In the genomic region with DNA sequence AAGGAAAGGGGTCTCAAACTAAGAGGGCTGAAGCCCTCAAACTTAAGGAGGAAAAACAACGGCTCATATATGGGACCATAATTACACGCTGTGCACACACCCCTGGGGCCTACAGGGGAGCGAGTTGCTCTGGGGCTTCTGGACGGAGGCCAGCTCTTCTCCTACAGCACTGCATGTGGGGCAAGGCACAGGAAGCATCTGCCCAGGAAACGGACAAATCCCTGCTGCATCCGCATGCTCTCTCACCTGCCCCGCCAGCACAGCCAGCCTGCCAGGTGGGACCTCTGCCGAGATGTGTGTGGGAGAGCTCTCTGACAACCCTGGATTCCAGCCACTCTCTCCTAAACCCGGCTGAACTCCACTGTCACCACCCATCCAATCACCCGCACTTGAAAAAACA, we compare ENCODE assay signal across 11 cellular contexts. TPM values are rescaled to one million over a fixed set of nuclear protein-coding genes. Genes with fewer than 3 reads are reported as not detected.
DNase-seq lines count a peak whose midpoint lies in the region; ATAC-seq, FAIRE-seq and TF ChIP-seq lines count a peak whose summit lies in the region.
"Had no signal": no experiment of that assay in that cellular context is flagged by ENCODE, and none has a peak within 500 bp of the region (broad histone marks: within the 10 kb centered on the region; RNA-seq: fewer than 3 reads in every experiment).

No MANE protein-coding gene starts in this region.

- no peak for ATAC-seq in GM19463 (IDR thresholded peaks at IDR 0.05; ENCODE audit: unreplicated experiment)

- H3K27ac Mint-ChIP-seq in neural progenitor cell, result peak overlapping the region; percentile 91

- no peaks in the 10 kb centered on the region for H3K27me3 ChIP-seq in neural progenitor cell
- H3K27me3 ChIP-seq: Peyer's patch had no signal

- no peak for TF ChIP-seq CTCF in neural progenitor cell (IDR thresholded peaks at IDR 0.05)

- H3K4me3 Mint-ChIP-seq in neural progenitor cell, result peak overlapping the region; percentile 53

- no peaks in the 10 kb centered on the region for H3K9me3 Mint-ChIP-seq in neural progenitor cell

- no peak for FAIRE-seq in H54 (lab: Jason Lieb, UNC)

- H4K20me1 ChIP-seq in neural progenitor cell (ENCODE audit: low read depth), result peaks cover 68% of the 10 kb centered on the region

- peaks cover 23% of the 10 kb centered on the region for H3K4me1 ChIP-seq in neural progenitor cell

- H3F3A ChIP-seq in neural progenitor cell (ENCODE audit: low read depth), result peaks cover 10% of the 10 kb centered on the region

- H3K27me3 Mint-ChIP-seq in neural progenitor cell (ENCODE audit: insufficient read depth, low read depth), result peaks cover 7% of the 10 kb centered on the region

- DNase-seq in H54 (ENCODE audit: insufficient read length, low spot score), result peak; percentile 76
- DNase-seq in NCI-H2171 treated with DMSO at 0.1 percent for 48 hours (lab: John Stamatoyannopoulos, UW), result peak; percentile 82
- peak; percentile 82 for DNase-seq in cerebellar cortex (ENCODE audit: low spot score)
- no peak for DNase-seq in neural progenitor cell (ENCODE audit: low spot score)
- DNase-seq in NCI-H2029 treated with DMSO at 0.1 percent for 48 hours (lab: John Stamatoyannopoulos, UW), result no peak
- no peak for DNase-seq in RKO (ENCODE audit: low spot score)
- DNase-seq in SKM-1 treated with dmso at 0.1 percent for 144 hours (lab: John Stamatoyannopoulos, UW; ENCODE audit: unreplicated experiment), result no peak
- DNase-seq: activated CD8-positive, alpha-beta memory T cell treated with anti-CD3 and anti-CD28 coated beads, Interleukin-2, amount 50 U/mL, for 4 hours; stimulated activated CD4-positive, alpha-beta T cell treated with anti-CD3 and anti-CD28 coated beads, Interleukin-1b, Interleukin-23, amount 100 ng/mL, for 48 hours had no signal

- H3K27ac ChIP-seq in neural progenitor cell, result no peak overlapping the region

- no peak overlapping the region for H3K4me3 ChIP-seq in neural progenitor cell
- H3K4me3 ChIP-seq: Peyer's patch had no signal

- peaks cover 32% of the 10 kb centered on the region for H3K4me1 Mint-ChIP-seq in neural progenitor cell

- H3K9ac ChIP-seq in neural progenitor cell, result no peak overlapping the region

- no peak overlapping the region for H2AFZ ChIP-seq in neural progenitor cell (replicated peaks)

- H3K79me2 ChIP-seq in neural progenitor cell (ENCODE audit: low read depth), result peaks cover 15% of the 10 kb centered on the region

- no peak for TF ChIP-seq POLR2A in H54 (IDR thresholded peaks at IDR 0.05; ENCODE audit: low read depth, low read length)

- H3K36me3 ChIP-seq in neural progenitor cell, result no peaks in the 10 kb centered on the region

- H3K4me2 ChIP-seq in neural progenitor cell, result no peak overlapping the region

- H3K36me3 Mint-ChIP-seq in neural progenitor cell, result peaks cover 12% of the 10 kb centered on the region

- H3K9me3 ChIP-seq in neural progenitor cell (ENCODE audit: low read depth), result no peaks in the 10 kb centered on the region
- H3K9me3 ChIP-seq: Peyer's patch had no signal

RNA-seq across cellular contexts. Expression of gene MRPL37, which starts 54.1 kb away (rescaled TPM):
- total RNA-seq in neural progenitor cell (ENCODE audit: low replicate concordance), result 60.4 and 93.4 TPM in 2 replicates

RNA-seq across cellular contexts. Expression of gene CYB5RL, which starts 54.2 kb away (rescaled TPM):
- total RNA-seq in neural progenitor cell (ENCODE audit: low replicate concordance), result 6.4 and 9.0 TPM in 2 replicates

Comparison
In these comparisons a context has a peak if more than half of its experiments do, and no peak if none do; other contexts are left out.
1. DNase-seq: peak in H54 (single experiment), NCI-H2171 treated with DMSO at 0.1 percent for 48 hours (single experiment) and cerebellar cortex (single experiment); none in neural progenitor cell (single experiment), NCI-H2029 treated with DMSO at 0.1 percent for 48 hours (single experiment), RKO (single experiment) and SKM-1 treated with dmso at 0.1 percent for 144 hours (single experiment).